17 cellular contexts compared by ENCODE assay signal in the genomic region with DNA sequence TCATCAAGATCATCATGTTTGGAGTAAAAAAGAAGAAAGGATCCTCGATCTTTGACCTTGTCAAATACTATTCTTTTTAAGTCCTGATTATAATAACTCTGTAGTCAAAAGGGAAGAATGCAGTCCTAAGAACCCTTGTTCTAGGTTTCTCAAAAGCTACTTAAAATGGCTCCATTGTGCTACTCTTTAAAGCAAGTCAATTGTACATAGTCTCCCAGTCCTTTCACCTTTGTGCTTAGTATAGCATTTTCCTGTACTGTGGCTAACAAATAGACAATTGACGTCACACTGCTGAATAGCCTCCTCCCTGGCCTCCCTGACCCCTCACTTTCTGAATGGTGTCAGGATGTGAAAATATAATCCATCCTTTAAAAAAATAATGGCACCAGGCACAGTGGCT.
A peak's percentile ranks its signal among the peaks of the same experiment; 100 is the strongest.
DNase-seq lines count a peak whose midpoint lies in the region; ATAC-seq and TF ChIP-seq lines count a peak whose summit lies in the region.
"Had no signal": no experiment of that assay in that cellular context is flagged by ENCODE, and none has a peak within 500 bp of the region (broad histone marks: within the 10 kb centered on the region; RNA-seq: fewer than 3 reads in every experiment).

No MANE protein-coding gene starts in this region.

- H3K9ac ChIP-seq in BLaER1 treated with 17β-estradiol and CSF1 and Interleukin-3, amounts not matched to agents 10 nM and 100 nM, result no peak overlapping the region
- no peak overlapping the region for H3K9ac ChIP-seq in neural progenitor cell
- H3K9ac ChIP-seq: BLaER1, GM23248 had no signal

- H3F3A ChIP-seq in neural progenitor cell (ENCODE audit: low read depth), result peaks cover 27% of the 10 kb centered on the region

- no peak overlapping the region for H3K4me2 ChIP-seq in BLaER1 treated with 17β-estradiol and CSF1 and Interleukin-3, amounts not matched to agents 10 nM and 100 nM
- no peak overlapping the region for H3K4me2 ChIP-seq in neural progenitor cell
- H3K4me2 ChIP-seq: BLaER1 had no signal

- no peak overlapping the region for H3K27ac Mint-ChIP-seq in neural progenitor cell
- H3K27ac Mint-ChIP-seq: B cell; CD14-positive monocyte; CD4-positive, alpha-beta T cell had no signal

- H3K79me2 ChIP-seq in neural progenitor cell (ENCODE audit: low read depth), result no peaks in the 10 kb centered on the region

- H3K4me3 Mint-ChIP-seq in neural progenitor cell, result no peak overlapping the region
- H3K4me3 Mint-ChIP-seq: B cell; CD14-positive monocyte; CD4-positive, alpha-beta T cell; CD8-positive, alpha-beta memory T cell had no signal

- H3K36me3 ChIP-seq in BLaER1 treated with 17β-estradiol and CSF1 and Interleukin-3, amounts not matched to agents 10 nM and 100 nM, result peaks cover 29 to 81% (median 64%) of the 10 kb centered on the region in 11 experiments
- H3K36me3 ChIP-seq in neural progenitor cell (peaks cover 4% of the 10 kb centered on the region), ascending aorta (peaks cover 3 to 43% of the 10 kb centered on the region in 2 donors)

- no peak for TF ChIP-seq CTCF in neural progenitor cell (IDR thresholded peaks at IDR 0.05)
- no peak for TF ChIP-seq CTCF in ascending aorta (IDR thresholded peaks at IDR 0.05)

- peaks cover 2% of the 10 kb centered on the region for H3K27me3 Mint-ChIP-seq in neural progenitor cell (ENCODE audit: insufficient read depth, low read depth)
- H3K27me3 Mint-ChIP-seq: B cell; CD4-positive, alpha-beta T cell; CD8-positive, alpha-beta memory T cell had no signal

- no peaks in the 10 kb centered on the region for H4K20me1 ChIP-seq in BLaER1 treated with 17β-estradiol and CSF1 and Interleukin-3, amounts not matched to agents 10 nM and 100 nM
- no peaks in the 10 kb centered on the region for H4K20me1 ChIP-seq in neural progenitor cell (ENCODE audit: low read depth)
- H4K20me1 ChIP-seq: BLaER1 had no signal

- H2AFZ ChIP-seq in neural progenitor cell (replicated peaks), result no peak overlapping the region
- H2AFZ ChIP-seq: GM23248 had no signal

- H3K9me3 Mint-ChIP-seq in neural progenitor cell, result no peaks in the 10 kb centered on the region
- H3K9me3 Mint-ChIP-seq: CD14-positive monocyte; CD4-positive, alpha-beta T cell; CD8-positive, alpha-beta memory T cell had no signal

- ATAC-seq in GM19455 (IDR thresholded peaks at IDR 0.05; ENCODE audit: unreplicated experiment) (no peak), HG03378 (IDR thresholded peaks at IDR 0.05; ENCODE audit: unreplicated experiment) (no peak)

- in situ Hi-C loops in SK-MEL-5 (cut with HindIII; ENCODE audit: low pct_unique_long_range_greater_than_20kb, low sequenced_read_pairs), result no loop called here

- H3K9me3 ChIP-seq in BLaER1 treated with 17β-estradiol and CSF1 and Interleukin-3, amounts not matched to agents 10 nM and 100 nM (replicated peaks in 1 of 11), result no peaks in the 10 kb centered on the region
- no peaks in the 10 kb centered on the region for H3K9me3 ChIP-seq in neural progenitor cell (ENCODE audit: low read depth)
- H3K9me3 ChIP-seq in ascending aorta, result no peaks in the 10 kb centered on the region
- H3K9me3 ChIP-seq: BLaER1 had no signal

- no peak overlapping the region for H3K4me3 ChIP-seq in BLaER1 treated with 17β-estradiol and CSF1 and Interleukin-3, amounts not matched to agents 10 nM and 100 nM
- no peak overlapping the region for H3K4me3 ChIP-seq in neural progenitor cell
- no peak overlapping the region for H3K4me3 ChIP-seq in ascending aorta
- H3K4me3 ChIP-seq: BLaER1, GM23248 had no signal

- peaks cover 44% of the 10 kb centered on the region for H3K36me3 Mint-ChIP-seq in neural progenitor cell

- H3K4me1 ChIP-seq in BLaER1 treated with 17β-estradiol and CSF1 and Interleukin-3, amounts not matched to agents 10 nM and 100 nM, result peaks cover 44 to 88% (median 65%) of the 10 kb centered on the region in 10 experiments
- H3K4me1 ChIP-seq in neural progenitor cell (peaks cover 47% of the 10 kb centered on the region), ascending aorta (no peaks in the 10 kb centered on the region)

- H3K4me1 Mint-ChIP-seq in neural progenitor cell, result peaks cover 43% of the 10 kb centered on the region
- H3K4me1 Mint-ChIP-seq: CD8-positive, alpha-beta memory T cell had no signal

- H3K27ac ChIP-seq in BLaER1 treated with 17β-estradiol and CSF1 and Interleukin-3, amounts not matched to agents 10 nM and 100 nM, result peak overlapping the region in 8 of 11 experiments; percentile 91 to 99 (median 94); a peak in 15 of 22 replicates
- peak overlapping the region; percentile 33 for H3K27ac ChIP-seq in neural progenitor cell
- no peak overlapping the region for H3K27ac ChIP-seq in ascending aorta
- H3K27ac ChIP-seq: BLaER1, GM23248 had no signal

- intact Hi-C loops in ascending aorta (cut with DNase I), result no loop called here

- H3K27me3 ChIP-seq in BLaER1 treated with 17β-estradiol and CSF1 and Interleukin-3, amounts not matched to agents 10 nM and 100 nM, result no peaks in the 10 kb centered on the region
- H3K27me3 ChIP-seq in neural progenitor cell, result no peaks in the 10 kb centered on the region
- no peaks in the 10 kb centered on the region for H3K27me3 ChIP-seq in ascending aorta
- H3K27me3 ChIP-seq: BLaER1 had no signal

- DNase-seq in SK-MEL-5 (ENCODE audit: low read depth, low spot score), result peak; percentile 84
- no peak for DNase-seq in neural progenitor cell (ENCODE audit: low spot score)
- no peak for DNase-seq in ascending aorta (ENCODE audit: low spot score in 2 of 2)
- DNase-seq: CD4-positive, alpha-beta T cell; CD8-positive, alpha-beta memory T cell; DMS 273 treated with DMSO at 0.1 percent for 48 hours; DMS79 treated with DMSO at 0.1 percent for 48 hours; GF-D8; GM23248; H7; HCEC 1CT had no signal

Comparison
In these comparisons a context has a peak if more than half of its experiments do, and no peak if none do; other contexts are left out.
1. H3K27ac ChIP-seq: peak in BLaER1 treated with 17β-estradiol and CSF1 and Interleukin-3, amounts not matched to agents 10 nM and 100 nM (8 of 11) and neural progenitor cell (single experiment); none in ascending aorta (0 of 2).